Comparison of ENCODE assay signal across 8 cellular contexts in genomic region chr7:102286237-102287081, GRCh38. TPM values are rescaled to one million over a fixed set of nuclear protein-coding genes. Genes with fewer than 3 reads are reported as not detected.
DNase-seq lines count a peak whose midpoint lies in the region; ATAC-seq and TF ChIP-seq lines count a peak whose summit lies in the region.

TSS of gene SH2B2 (plus strand) at chr7:102286868. CDS start at chr7:102300551, 13,683 bp downstream.

- POLR2A ChIA-PET in activated CD8-positive, alpha-beta T cell treated with anti-CD3 and anti-CD28 coated beads, Interleukin-2, amount 10 ng/mL, durations not matched to agents 7 days and 5 days (lab: Charles Lee) = interaction anchor here (0.6 kb wide), 1 partner anchor 77 kb away, joined by 3 read pairs; no protein-coding TSS in a partner anchor

- no peak within 1 kb of the TSS for H3K27ac Mint-ChIP-seq in activated CD8-positive, alpha-beta T cell treated with anti-CD3 and anti-CD28 coated beads, Interleukin-2, amount 10 ng/mL, durations not matched to agents 7 days and 5 days
- no peak within 1 kb of the TSS for H3K27ac Mint-ChIP-seq in mesothelial cell of epicardium

- peak within 1 kb of the TSS; percentile 46 for H3K4me3 Mint-ChIP-seq in activated CD8-positive, alpha-beta T cell treated with anti-CD3 and anti-CD28 coated beads, Interleukin-2, amount 10 ng/mL, durations not matched to agents 7 days and 5 days
- peak within 1 kb of the TSS; percentile 64 for H3K4me3 Mint-ChIP-seq in mesothelial cell of epicardium

- H3K9me3 Mint-ChIP-seq in activated CD8-positive, alpha-beta T cell treated with anti-CD3 and anti-CD28 coated beads, Interleukin-2, amount 10 ng/mL, durations not matched to agents 7 days and 5 days (ENCODE audit: insufficient read depth) = no peaks in the 10 kb centered on the region
- no peaks in the 10 kb centered on the region for H3K9me3 Mint-ChIP-seq in mesothelial cell of epicardium

- ATAC-seq in activated CD8-positive, alpha-beta T cell treated with anti-CD3 and anti-CD28 coated beads, Interleukin-2, amount 10 ng/mL, durations not matched to agents 7 days and 5 days = peak; percentile 68
- ATAC-seq in HG02938 (IDR thresholded peaks at IDR 0.05; ENCODE audit: unreplicated experiment) = no peak

- CTCF ChIA-PET in activated CD8-positive, alpha-beta T cell treated with anti-CD3 and anti-CD28 coated beads, Interleukin-2, amount 10 ng/mL, durations not matched to agents 7 days and 5 days (lab: Charles Lee) = no interaction called here

- peaks cover 25% of the 10 kb centered on the region for H3K4me1 Mint-ChIP-seq in activated CD8-positive, alpha-beta T cell treated with anti-CD3 and anti-CD28 coated beads, Interleukin-2, amount 10 ng/mL, durations not matched to agents 7 days and 5 days (ENCODE audit: low read depth)
- peaks cover 16% of the 10 kb centered on the region for H3K4me1 Mint-ChIP-seq in mesothelial cell of epicardium

- TF ChIP-seq CTCF in epithelial cell of esophagus (IDR thresholded peaks at IDR 0.05; ENCODE audit: insufficient read depth, low read depth, low read length, missing control alignments) = no peak
- TF ChIP-seq CTCF in mesothelial cell of epicardium (IDR thresholded peaks at IDR 0.05; ENCODE audit: unreplicated experiment) = no peak

- DNase-seq in D341Med (ENCODE audit: low spot score) (peak; percentile 96), H4 (ENCODE audit: low spot score) (peak; percentile 77), NCI-H2227 treated with DMSO at 0.1 percent for 48 hours (lab: John Stamatoyannopoulos, UW) (peak; percentile 39), epithelial cell of esophagus (ENCODE audit: low read depth) (peak; percentile 54), mesothelial cell of epicardium (ENCODE audit: low spot score in 2 of 2, unreplicated experiment in 2 of 2) (peak; percentile 59 to 72), stromal cell of bone marrow (ENCODE audit: low read depth) (peak; percentile 28)
- peak; percentile 30 for DNase-seq in activated CD8-positive, alpha-beta T cell treated with anti-CD3 and anti-CD28 coated beads, Interleukin-2, amount 10 ng/mL, durations not matched to agents 7 days and 5 days

- peak within 1 kb of the TSS; percentile 56 for H3K4me3 ChIP-seq in epithelial cell of esophagus (ENCODE audit: low read length)

- H3K36me3 Mint-ChIP-seq in activated CD8-positive, alpha-beta T cell treated with anti-CD3 and anti-CD28 coated beads, Interleukin-2, amount 10 ng/mL, durations not matched to agents 7 days and 5 days (ENCODE audit: low read depth) = no peaks in the 10 kb centered on the region
- no peaks in the 10 kb centered on the region for H3K36me3 Mint-ChIP-seq in mesothelial cell of epicardium

- peaks cover 23% of the 10 kb centered on the region for H3K27me3 Mint-ChIP-seq in activated CD8-positive, alpha-beta T cell treated with anti-CD3 and anti-CD28 coated beads, Interleukin-2, amount 10 ng/mL, durations not matched to agents 7 days and 5 days (ENCODE audit: low read depth)
- H3K27me3 Mint-ChIP-seq in mesothelial cell of epicardium (ENCODE audit: low read depth) = peaks cover 4% of the 10 kb centered on the region

RNA-seq across cellular contexts. Expression of gene SH2B2, which starts in this region (rescaled TPM):
- 1.8 and 3.3 TPM in 2 replicates for total RNA-seq in H4 (2014; rRNA removed; shearing (Covaris generic))
- total RNA-seq in activated CD8-positive, alpha-beta T cell treated with anti-CD3 and anti-CD28 coated beads, Interleukin-2, amount 10 ng/mL, durations not matched to agents 7 days and 5 days = under 1 TPM; 0.16 to 0.52 TPM
- 7.9 to 8.2 TPM (median 8.2 TPM) in 3 replicates for total RNA-seq in mesothelial cell of epicardium

Comparison
In these comparisons a context has a peak if more than half of its experiments do, and no peak if none do; other contexts are left out.
1. Peak in DNase-seq and ATAC-seq in activated CD8-positive, alpha-beta T cell treated with anti-CD3 and anti-CD28 coated beads, Interleukin-2, amount 10 ng/mL, durations not matched to agents 7 days and 5 days; RNA of the gene not detected or under 1 TPM.
2. DNase-seq: peak in every context shown above with its lines; median percentile 96 in D341Med; 77 in H4; 66 in mesothelial cell of epicardium; 54 in epithelial cell of esophagus; 39 in NCI-H2227 treated with DMSO at 0.1 percent for 48 hours; 30 in activated CD8-positive, alpha-beta T cell treated with anti-CD3 and anti-CD28 coated beads, Interleukin-2, amount 10 ng/mL, durations not matched to agents 7 days and 5 days; 28 in stromal cell of bone marrow.